ENCODE assay signal across 8 cellular contexts in genomic region chr1:29703596-29703995, GRCh38.
DNase-seq lines count a peak whose midpoint lies in the region; ATAC-seq and TF ChIP-seq lines count a peak whose summit lies in the region.

No MANE protein-coding gene starts in this region.

- no peak overlapping the region for H2BK120ac ChIP-seq in mesendoderm (ENCODE audit: low read depth, low read length)

- no peaks in the 10 kb centered on the region for H3K79me2 ChIP-seq in mesendoderm (ENCODE audit: control insufficient read depth, insufficient read depth, low read length)

- no CpG with 5 or more reads among the region's 7 CpGs for WGBS in mesendoderm (ENCODE audit: extremely low coverage, insufficient coverage, low lambda C conversion rate)

- no peaks in the 10 kb centered on the region for H3K79me1 ChIP-seq in mesendoderm (ENCODE audit: low read length)

- no peak overlapping the region for H3K4me3 ChIP-seq in coronary artery
- no peak overlapping the region for H3K4me3 ChIP-seq in mesendoderm (ENCODE audit: low read length)

- H3K36me3 ChIP-seq in mesendoderm (ENCODE audit: control insufficient read depth, insufficient read depth, low read length) = no peaks in the 10 kb centered on the region

- POLR2A ChIA-PET in activated CD4-positive, alpha-beta T cell treated with anti-CD3 and anti-CD28 coated beads for 36 hours (lab: Charles Lee) = no interaction called here

- no peak overlapping the region for H3K56ac ChIP-seq in mesendoderm (ENCODE audit: low read length)

- intact Hi-C loops in activated CD4-positive, alpha-beta T cell treated with anti-CD3 and anti-CD28 coated beads for 36 hours (cut with DNase I, micrococcal nuclease) = loop anchor here in 1 of 2 experiments (10.0 kb wide), 1 partner anchor 381 kb away; no protein-coding TSS in a partner anchor

- no peak overlapping the region for H2AK5ac ChIP-seq in mesendoderm (ENCODE audit: low read length)

- H3K4me1 Mint-ChIP-seq in activated CD4-positive, alpha-beta T cell treated with anti-CD3 and anti-CD28 coated beads for 36 hours = peaks cover 2% of the 10 kb centered on the region

- no peak overlapping the region for H4K8ac ChIP-seq in mesendoderm (ENCODE audit: low read depth, low read length)

- H3K36me3 Mint-ChIP-seq in activated CD4-positive, alpha-beta T cell treated with anti-CD3 and anti-CD28 coated beads for 36 hours (ENCODE audit: low read depth) = no peaks in the 10 kb centered on the region

- H3K27ac ChIP-seq in coronary artery (no peak overlapping the region), mesendoderm (ENCODE audit: low read depth, low read length) (no peak overlapping the region)

- no peak overlapping the region for H3K4me3 Mint-ChIP-seq in activated CD4-positive, alpha-beta T cell treated with anti-CD3 and anti-CD28 coated beads for 36 hours

- H3K27ac Mint-ChIP-seq in activated CD4-positive, alpha-beta T cell treated with anti-CD3 and anti-CD28 coated beads for 36 hours = no peak overlapping the region

- DNase-seq in A172 (ENCODE audit: low spot score) = peak; percentile 35
- peak; percentile 30 for DNase-seq in NCI-H345 treated with DMSO at 0.1 percent for 48 hours (lab: John Stamatoyannopoulos, UW; ENCODE audit: unreplicated experiment)
- DNase-seq in coronary artery (ENCODE audit: low spot score) = no peak
- peak; percentile 64 for DNase-seq in mesendoderm
- DNase-seq in activated CD4-positive, alpha-beta T cell treated with anti-CD3 and anti-CD28 coated beads for 48 hours = no peak
- DNase-seq in activated CD4-positive, alpha-beta T cell treated with anti-CD3 and anti-CD28 coated beads for 36 hours = no peak
- DNase-seq in MV-4-11 (lab: John Stamatoyannopoulos, UW) = no peak

- CTCF ChIA-PET in activated CD4-positive, alpha-beta T cell treated with anti-CD3 and anti-CD28 coated beads for 36 hours (lab: Charles Lee) = interaction anchor here (0.7 to 2.3 kb wide), 6 partner anchors 9 to 1068 kb away, joined by 3 to 8 read pairs (median 4); no protein-coding TSS in a partner anchor

- no peaks in the 10 kb centered on the region for H3K9me3 Mint-ChIP-seq in activated CD4-positive, alpha-beta T cell treated with anti-CD3 and anti-CD28 coated beads for 36 hours (ENCODE audit: low read depth)

- no peak overlapping the region for H4K5ac ChIP-seq in mesendoderm (ENCODE audit: low read length)

- H3K27me3 Mint-ChIP-seq in activated CD4-positive, alpha-beta T cell treated with anti-CD3 and anti-CD28 coated beads for 36 hours = peaks cover 39% of the 10 kb centered on the region

- H3K4me2 ChIP-seq in mesendoderm (ENCODE audit: low read length) = no peak overlapping the region

- H2BK5ac ChIP-seq in mesendoderm (ENCODE audit: low read length) = no peak overlapping the region

- ATAC-seq in activated CD4-positive, alpha-beta T cell treated with anti-CD3 and anti-CD28 coated beads for 36 hours = no peak

- peak; percentile 83 for TF ChIP-seq CTCF in GM12872 (IDR thresholded peaks at IDR 0.05; ENCODE audit: insufficient read depth, low read depth, low read length)
- peak; percentile 58 for TF ChIP-seq CTCF in coronary artery (IDR thresholded peaks at IDR 0.05)

- no peak overlapping the region for H3K23ac ChIP-seq in mesendoderm (ENCODE audit: low read length)

- H3K4me1 ChIP-seq in mesendoderm (ENCODE audit: control insufficient read depth, low read depth, low read length) = no peaks in the 10 kb centered on the region

- H3K4ac ChIP-seq in mesendoderm (ENCODE audit: low read depth, low read length) = no peak overlapping the region

- no peak overlapping the region for H3K18ac ChIP-seq in mesendoderm (ENCODE audit: low read length)

- no peak overlapping the region for H3K9ac ChIP-seq in mesendoderm (ENCODE audit: low read length)

- no peaks in the 10 kb centered on the region for H3K27me3 ChIP-seq in mesendoderm (ENCODE audit: insufficient read depth, low read length, poor library complexity)

- H2BK15ac ChIP-seq in mesendoderm (replicated peaks; ENCODE audit: low read depth) = no peak overlapping the region

Comparison
In these comparisons a context has a peak if more than half of its experiments do, and no peak if none do; other contexts are left out.
1. DNase-seq: peak in A172 (single experiment), NCI-H345 treated with DMSO at 0.1 percent for 48 hours (single experiment) and mesendoderm (single experiment); none in coronary artery (single experiment), activated CD4-positive, alpha-beta T cell treated with anti-CD3 and anti-CD28 coated beads for 48 hours (single experiment), activated CD4-positive, alpha-beta T cell treated with anti-CD3 and anti-CD28 coated beads for 36 hours (single experiment) and MV-4-11 (single experiment).